Comparison of ENCODE assay signal across 9 cellular contexts in genomic region chr14:20247651-20248246, GRCh38. TPM values are rescaled to one million over a fixed set of nuclear protein-coding genes. Genes with fewer than 3 reads are reported as not detected.
A peak's percentile ranks its signal among the peaks of the same experiment; 100 is the strongest.
DNase-seq lines count a peak whose midpoint lies in the region; ATAC-seq and TF ChIP-seq lines count a peak whose summit lies in the region.
"Had no signal": no experiment of that assay in that cellular context is flagged by ENCODE, and none has a peak within 500 bp of the region (broad histone marks: within the 10 kb centered on the region; RNA-seq: fewer than 3 reads in every experiment).

No MANE protein-coding gene starts in this region.

- peak; percentile 21; the same call in 1 of the 2 replicates for TF ChIP-seq CTCF in GM12874 (IDR thresholded peaks at IDR 0.05; ENCODE audit: insufficient read depth, low read depth, low read length)

- DNase-seq in ACHN = peak; percentile 39
- DNase-seq in NCI-H69 (lab: John Stamatoyannopoulos, UW) = peak; percentile 38
- peak; percentile 2 for DNase-seq in dermis blood vessel endothelial cell
- no peak for DNase-seq in GDM1 (lab: John Stamatoyannopoulos, UW)
- no peak for DNase-seq in NCI-H2029 (lab: John Stamatoyannopoulos, UW)
- DNase-seq: activated CD4-positive, alpha-beta T cell treated with anti-CD3 and anti-CD28 coated beads, Interleukin-2, amount 10 ng/mL, durations not matched to agents 7 days and 5 days had no signal

- no peak for ATAC-seq in HG03342 (IDR thresholded peaks at IDR 0.05; ENCODE audit: unreplicated experiment)
- ATAC-seq in HG03139 (IDR thresholded peaks at IDR 0.05; ENCODE audit: unreplicated experiment) = no peak

- in situ Hi-C loops in ACHN (cut with HindIII; ENCODE audit: low pct_ligation_motif_present, low pct_unique_long_range_greater_than_20kb, low sequenced_read_pairs) = no loop called here

RNA-seq across cellular contexts. Expression of gene OR11H4, which starts 8.7 kb away (rescaled TPM):
- not detected in 2 replicates for total RNA-seq in dermis blood vessel endothelial cell
- total RNA-seq: activated CD4-positive, alpha-beta T cell treated with anti-CD3 and anti-CD28 coated beads, Interleukin-2, amount 10 ng/mL, durations not matched to agents 7 days and 5 days had no signal

RNA-seq across cellular contexts. Expression of gene OR11H7, which starts 19.0 kb away (rescaled TPM):
- not detected in 2 replicates for total RNA-seq in dermis blood vessel endothelial cell
- total RNA-seq: activated CD4-positive, alpha-beta T cell treated with anti-CD3 and anti-CD28 coated beads, Interleukin-2, amount 10 ng/mL, durations not matched to agents 7 days and 5 days had no signal

RNA-seq across cellular contexts. Expression of gene OR11H6, which starts 24.2 kb away (rescaled TPM):
- not detected in 2 replicates for total RNA-seq in dermis blood vessel endothelial cell
- total RNA-seq: activated CD4-positive, alpha-beta T cell treated with anti-CD3 and anti-CD28 coated beads, Interleukin-2, amount 10 ng/mL, durations not matched to agents 7 days and 5 days had no signal

RNA-seq across cellular contexts. Expression of gene OR11G2, which starts 57.1 kb away (rescaled TPM):
- total RNA-seq in dermis blood vessel endothelial cell = not detected in 2 replicates
- total RNA-seq: activated CD4-positive, alpha-beta T cell treated with anti-CD3 and anti-CD28 coated beads, Interleukin-2, amount 10 ng/mL, durations not matched to agents 7 days and 5 days had no signal

RNA-seq across cellular contexts. Expression of gene TTC5, which starts 58.0 kb away (rescaled TPM):
- 30.5 and 31.8 TPM in 2 replicates for total RNA-seq in dermis blood vessel endothelial cell

Comparison
In these comparisons a context has a peak if more than half of its experiments do, and no peak if none do; other contexts are left out.
1. DNase-seq: peak in ACHN (single experiment), NCI-H69 (single experiment) and dermis blood vessel endothelial cell (single experiment); none in GDM1 (single experiment) and NCI-H2029 (single experiment).